ENCODE assay signal across 15 cellular contexts in the genomic region with DNA sequence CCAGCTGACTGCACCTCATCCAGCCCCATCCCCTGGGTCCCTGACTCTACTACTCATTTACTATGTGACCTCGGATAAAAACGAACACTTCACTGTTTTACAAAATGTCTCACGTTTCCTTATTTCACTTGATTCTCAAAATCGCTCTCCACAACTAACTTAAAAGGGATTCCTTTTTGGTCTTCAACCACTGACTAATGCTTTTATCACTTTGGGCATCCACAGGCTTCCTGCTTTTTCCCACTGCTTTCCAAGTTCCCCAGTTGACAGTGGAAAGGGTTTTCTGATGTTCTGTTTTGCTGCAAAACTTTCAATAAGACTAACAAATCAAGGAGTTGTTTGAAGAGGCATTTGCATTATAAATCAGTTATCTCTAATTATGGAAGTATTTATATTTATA. TPM values are rescaled to one million over a fixed set of nuclear protein-coding genes. Genes with fewer than 3 reads are reported as not detected.
A peak's percentile ranks its signal among the peaks of the same experiment; 100 is the strongest.
DNase-seq lines count a peak whose midpoint lies in the region; ATAC-seq and TF ChIP-seq lines count a peak whose summit lies in the region.
"Had no signal": no experiment of that assay in that cellular context is flagged by ENCODE, and none has a peak within 500 bp of the region (broad histone marks: within the 10 kb centered on the region; RNA-seq: fewer than 3 reads in every experiment).

No MANE protein-coding gene starts in this region.

- DNase-seq in MM.1S (no peak), chondrocyte (ENCODE audit: low spot score) (no peak), mesothelial cell of epicardium (ENCODE audit: low spot score in 2 of 2, unreplicated experiment in 2 of 2) (no peak), HuH-7 (ENCODE audit: low spot score) (no peak), NCI-H446 (lab: John Stamatoyannopoulos, UW) (no peak)
- no peak for DNase-seq in activated CD4-positive, alpha-beta T cell treated with anti-CD3 and anti-CD28 coated beads for 48 hours
- DNase-seq: activated CD4-positive, CD25-positive, alpha-beta regulatory T cell treated with anti-CD3 and anti-CD28 coated beads, Interleukin-2, amount 50 U/mL, for 72 hours; activated naive CD8-positive, alpha-beta T cell treated with anti-CD3 and anti-CD28 coated beads, Interleukin-2, amount 10 ng/mL, durations not matched to agents 7 days and 5 days; colonic mucosa; DMS79; immature natural killer cell; NK-92 treated with Interleukin-12 subunit alpha and Interleukin-12 subunit beta, amount 100 ng/mL, for 24 hours had no signal

- H3K27me3 Mint-ChIP-seq in chondrocyte (ENCODE audit: low read depth): no peaks in the 10 kb centered on the region
- no peaks in the 10 kb centered on the region for H3K27me3 Mint-ChIP-seq in mesothelial cell of epicardium (ENCODE audit: low read depth)
- H3K27me3 Mint-ChIP-seq: activated naive CD8-positive, alpha-beta T cell treated with anti-CD3 and anti-CD28 coated beads, Interleukin-2, amount 10 ng/mL, durations not matched to agents 7 days and 5 days had no signal

- H3K4me3 ChIP-seq in DOHH2 (ENCODE audit: low read length) (peak overlapping the region; percentile 64), MM.1S (ENCODE audit: low read length) (no peak overlapping the region)
- H3K4me3 ChIP-seq: colonic mucosa, SK-N-MC had no signal

- H3K36me3 ChIP-seq in DOHH2 (ENCODE audit: control insufficient read depth, low read length): peaks cover 59% of the 10 kb centered on the region
- no peaks in the 10 kb centered on the region; the same call in 1 of the 2 replicates for H3K36me3 ChIP-seq in MM.1S (replicated peaks; ENCODE audit: insufficient read depth, low read length)
- H3K36me3 ChIP-seq: colonic mucosa had no signal

- no peaks in the 10 kb centered on the region for H3K36me3 Mint-ChIP-seq in chondrocyte (ENCODE audit: low read depth)
- H3K36me3 Mint-ChIP-seq in mesothelial cell of epicardium: no peaks in the 10 kb centered on the region
- H3K36me3 Mint-ChIP-seq: immature natural killer cell had no signal

- H4K20me1 ChIP-seq in DOHH2 (ENCODE audit: control insufficient read depth, insufficient read depth, low read depth, low read length) (no peaks in the 10 kb centered on the region), MM.1S (ENCODE audit: insufficient read depth, low read length) (no peaks in the 10 kb centered on the region; the same call in 1 of the 2 replicates)

- no peak overlapping the region for H2AFZ ChIP-seq in MM.1S (ENCODE audit: low read length)

- no peak overlapping the region for H3K9ac ChIP-seq in MM.1S (ENCODE audit: low read length)

- no peaks in the 10 kb centered on the region for H3K9me3 Mint-ChIP-seq in chondrocyte (ENCODE audit: low read depth)
- no peaks in the 10 kb centered on the region for H3K9me3 Mint-ChIP-seq in mesothelial cell of epicardium
- H3K9me3 Mint-ChIP-seq: activated naive CD8-positive, alpha-beta T cell treated with anti-CD3 and anti-CD28 coated beads, Interleukin-2, amount 10 ng/mL, durations not matched to agents 7 days and 5 days; immature natural killer cell had no signal

- peaks cover 98% of the 10 kb centered on the region for H3K4me1 ChIP-seq in DOHH2 (ENCODE audit: control insufficient read depth, low read length)
- peaks cover 86% of the 10 kb centered on the region for H3K4me1 ChIP-seq in MM.1S (ENCODE audit: low read length)
- H3K4me1 ChIP-seq: colonic mucosa had no signal

- H3K9me2 ChIP-seq in DOHH2 (replicated peaks; ENCODE audit: control insufficient read depth, low read length) (no peaks in the 10 kb centered on the region), MM.1S (replicated peaks; ENCODE audit: insufficient read depth, low read length) (no peaks in the 10 kb centered on the region)

- no peak overlapping the region for H3K4me3 Mint-ChIP-seq in chondrocyte (ENCODE audit: unreplicated experiment)
- H3K4me3 Mint-ChIP-seq in mesothelial cell of epicardium: no peak overlapping the region
- H3K4me3 Mint-ChIP-seq: activated naive CD8-positive, alpha-beta T cell treated with anti-CD3 and anti-CD28 coated beads, Interleukin-2, amount 10 ng/mL, durations not matched to agents 7 days and 5 days; immature natural killer cell had no signal

- TF ChIP-seq CTCF in DOHH2 (IDR thresholded peaks at IDR 0.05; ENCODE audit: low read depth, low read length, poor library complexity, severe bottlenecking): no peak
- no peak for TF ChIP-seq CTCF in MM.1S (IDR thresholded peaks at IDR 0.05; ENCODE audit: low read length)
- TF ChIP-seq CTCF in chondrocyte (IDR thresholded peaks at IDR 0.05): no peak
- no peak for TF ChIP-seq CTCF in mesothelial cell of epicardium (IDR thresholded peaks at IDR 0.05; ENCODE audit: unreplicated experiment)

- H3K4me1 Mint-ChIP-seq in chondrocyte (ENCODE audit: low read depth) (peaks cover 45% of the 10 kb centered on the region), mesothelial cell of epicardium (peaks cover 41% of the 10 kb centered on the region)

- no peaks in the 10 kb centered on the region for H3K27me3 ChIP-seq in DOHH2 (ENCODE audit: control insufficient read depth, low read length)
- H3K27me3 ChIP-seq in MM.1S (replicated peaks; ENCODE audit: insufficient read depth, low read length): no peaks in the 10 kb centered on the region
- H3K27me3 ChIP-seq: colonic mucosa had no signal

- H3K4me2 ChIP-seq in DOHH2 (ENCODE audit: low read length) (peak overlapping the region; percentile 77), MM.1S (ENCODE audit: low read depth, low read length) (no peak overlapping the region)

- H3K9me3 ChIP-seq in DOHH2 (ENCODE audit: control insufficient read depth, insufficient read depth, low read length) (no peaks in the 10 kb centered on the region), MM.1S (replicated peaks; ENCODE audit: insufficient read depth, low read length) (no peaks in the 10 kb centered on the region)
- H3K9me3 ChIP-seq: colonic mucosa had no signal

- peaks cover 82% of the 10 kb centered on the region for H3K79me2 ChIP-seq in DOHH2 (ENCODE audit: control insufficient read depth, low read length)
- peaks cover 90% of the 10 kb centered on the region for H3K79me2 ChIP-seq in MM.1S (ENCODE audit: low read length)

- ATAC-seq in GM19455 (IDR thresholded peaks at IDR 0.05; ENCODE audit: unreplicated experiment): no peak

- H3K27ac Mint-ChIP-seq in chondrocyte (ENCODE audit: unreplicated experiment): peak overlapping the region; percentile 74
- peak overlapping the region; percentile 69 for H3K27ac Mint-ChIP-seq in mesothelial cell of epicardium
- H3K27ac Mint-ChIP-seq: activated naive CD8-positive, alpha-beta T cell treated with anti-CD3 and anti-CD28 coated beads, Interleukin-2, amount 10 ng/mL, durations not matched to agents 7 days and 5 days had no signal

- H3K27ac ChIP-seq in DOHH2 (ENCODE audit: low read depth, low read length) (peak overlapping the region; percentile 96), MM.1S (ENCODE audit: low read length) (peak overlapping the region; percentile 36; the same call in 1 of the 2 replicates)
- H3K27ac ChIP-seq: colonic mucosa, SK-N-MC had no signal

- H3F3A ChIP-seq in DOHH2 (ENCODE audit: control insufficient read depth, insufficient read depth): peaks cover 57% of the 10 kb centered on the region
- peaks cover 53% of the 10 kb centered on the region for H3F3A ChIP-seq in MM.1S (ENCODE audit: insufficient read depth, low read length)

RNA-seq across cellular contexts. Expression of a gene that starts 24.1 kb away (rescaled TPM):
- total RNA-seq in chondrocyte: 18.5 to 19.8 TPM (median 19.3 TPM) in 3 replicates
- total RNA-seq in mesothelial cell of epicardium: 23.9 to 24.7 TPM (median 24.3 TPM) in 3 replicates
